ENCODE assay signal across 12 cellular contexts in the genomic region with DNA sequence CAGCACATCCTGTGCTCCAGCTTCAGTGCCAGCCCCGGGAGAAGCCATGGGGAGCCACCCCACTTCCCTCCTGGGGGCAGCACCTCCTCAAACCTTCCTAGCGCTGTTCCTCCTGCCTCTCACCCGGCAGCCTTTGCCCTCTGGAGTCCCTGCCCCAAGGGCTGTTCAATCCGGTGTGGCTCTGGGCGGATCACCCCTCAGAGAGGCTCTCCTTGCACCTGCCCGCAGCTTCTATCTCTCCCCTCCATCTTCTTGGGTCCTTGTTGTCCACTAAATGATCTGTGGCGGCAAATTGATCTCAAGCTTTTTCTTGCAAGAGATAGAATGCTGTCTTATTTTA. TPM values are rescaled to one million over a fixed set of nuclear protein-coding genes. Genes with fewer than 3 reads are reported as not detected.
DNase-seq lines count a peak whose midpoint lies in the region; ATAC-seq and TF ChIP-seq lines count a peak whose summit lies in the region.
"Had no signal": no experiment of that assay in that cellular context is flagged by ENCODE, and none has a peak within 500 bp of the region (broad histone marks: within the 10 kb centered on the region; RNA-seq: fewer than 3 reads in every experiment).

No MANE protein-coding gene starts in this region.

- peaks cover 34% of the 10 kb centered on the region for H3K4me1 Mint-ChIP-seq in activated naive CD4-positive, alpha-beta T cell treated with anti-CD3 and anti-CD28 coated beads, Interleukin-2, amount 50 U/mL, for 24 hours
- peaks cover 23% of the 10 kb centered on the region for H3K4me1 Mint-ChIP-seq in activated naive CD8-positive, alpha-beta T cell treated with anti-CD3 and anti-CD28 coated beads for 36 hours

- peak overlapping the region; percentile 65 to 71 (median 68) for H3K4me3 ChIP-seq in right lobe of liver

- ATAC-seq in right lobe of liver (peak; percentile 1 to 5 (median 3)), sciatic nerve (no peak), GM19395 (IDR thresholded peaks at IDR 0.05; ENCODE audit: unreplicated experiment) (no peak)
- ATAC-seq: stimulated activated naive B cell treated with anti-CD40 and anti-IgM and Interleukin-4, amounts not matched to agents 10 μg/mL and 1 μg/mL and 100 μg/mL, for 72 hours had no signal

- H3K4me3 Mint-ChIP-seq in activated naive CD4-positive, alpha-beta T cell treated with anti-CD3 and anti-CD28 coated beads, Interleukin-2, amount 50 U/mL, for 24 hours, result peak overlapping the region; percentile 82
- H3K4me3 Mint-ChIP-seq in activated naive CD8-positive, alpha-beta T cell treated with anti-CD3 and anti-CD28 coated beads for 36 hours, result peak overlapping the region; percentile 57

- intact Hi-C loops in right lobe of liver (cut with DNase I), result no loop called here
- intact Hi-C loops in sciatic nerve (cut with DNase I), result loop anchor here (10.0 kb wide), 1 partner anchor 709 kb away; no protein-coding TSS in a partner anchor
- intact Hi-C loops in posterior cingulate gyrus (cut with DNase I), result no loop called here

- H3K27ac Mint-ChIP-seq in activated naive CD4-positive, alpha-beta T cell treated with anti-CD3 and anti-CD28 coated beads, Interleukin-2, amount 50 U/mL, for 24 hours, result no peak overlapping the region
- no peak overlapping the region for H3K27ac Mint-ChIP-seq in activated naive CD8-positive, alpha-beta T cell treated with anti-CD3 and anti-CD28 coated beads for 36 hours
- H3K27ac Mint-ChIP-seq: stimulated activated naive B cell treated with anti-CD40 and anti-IgM and Interleukin-4, amounts not matched to agents 10 μg/mL and 1 μg/mL and 100 μg/mL, for 72 hours had no signal

- H3K36me3 ChIP-seq in right lobe of liver, result no peaks in the 10 kb centered on the region

- no peak for TF ChIP-seq POLR2A in right lobe of liver (IDR thresholded peaks at IDR 0.05)

- H3K27me3 ChIP-seq in right lobe of liver, result no peaks in the 10 kb centered on the region

- peaks cover 12% of the 10 kb centered on the region for H3K36me3 Mint-ChIP-seq in activated naive CD4-positive, alpha-beta T cell treated with anti-CD3 and anti-CD28 coated beads, Interleukin-2, amount 50 U/mL, for 24 hours
- peaks cover 16% of the 10 kb centered on the region for H3K36me3 Mint-ChIP-seq in activated naive CD8-positive, alpha-beta T cell treated with anti-CD3 and anti-CD28 coated beads for 36 hours

- peak in 1 of 4 donors; percentile 7 for TF ChIP-seq CTCF in right lobe of liver (IDR thresholded peaks at IDR 0.05)

- H3K27ac ChIP-seq in right lobe of liver, result peak overlapping the region; percentile 36 to 90 (median 90)
- H3K27ac ChIP-seq: KMS-11 had no signal

- H3K27me3 Mint-ChIP-seq in activated naive CD4-positive, alpha-beta T cell treated with anti-CD3 and anti-CD28 coated beads, Interleukin-2, amount 50 U/mL, for 24 hours, result no peaks in the 10 kb centered on the region
- H3K27me3 Mint-ChIP-seq in activated naive CD8-positive, alpha-beta T cell treated with anti-CD3 and anti-CD28 coated beads for 36 hours, result no peaks in the 10 kb centered on the region

- DNase-seq in activated naive CD4-positive, alpha-beta T cell treated with anti-CD3 and anti-CD28 coated beads, Interleukin-2, amount 50 U/mL, for 16 hours, result no peak
- no peak for DNase-seq in activated naive CD8-positive, alpha-beta T cell treated with anti-CD3 and anti-CD28 coated beads for 36 hours
- DNase-seq in right lobe of liver, result no peak
- DNase-seq in sciatic nerve (ENCODE audit: low spot score), result no peak
- DNase-seq in posterior cingulate gyrus, result no peak
- no peak for DNase-seq in hippocampal formation (lab: John Stamatoyannopoulos, UW)
- DNase-seq: AML-193; NCI-H2227 treated with DMSO at 0.1 percent for 48 hours; stimulated activated naive B cell treated with anti-CD40 and anti-IgM and Interleukin-4, amounts not matched to agents 10 μg/mL and 1 μg/mL and 100 μg/mL, for 72 hours had no signal

- WGBS in right lobe of liver (ENCODE audit: insufficient coverage, low coverage, low lambda C conversion rate, missing lambda C conversion rate), result 75% methylated on average over 5 of the region's 7 CpGs

- H3K4me1 ChIP-seq in right lobe of liver, result peaks cover 0 to 18% (median 8%) of the 10 kb centered on the region in 4 donors

- H3K9me3 ChIP-seq in right lobe of liver, result no peaks in the 10 kb centered on the region

- no peaks in the 10 kb centered on the region for H3K9me3 Mint-ChIP-seq in activated naive CD4-positive, alpha-beta T cell treated with anti-CD3 and anti-CD28 coated beads, Interleukin-2, amount 50 U/mL, for 24 hours
- H3K9me3 Mint-ChIP-seq in activated naive CD8-positive, alpha-beta T cell treated with anti-CD3 and anti-CD28 coated beads for 36 hours, result peaks cover 5% of the 10 kb centered on the region

RNA-seq across cellular contexts. Expression of a gene that starts 18.1 kb away (rescaled TPM):
- total RNA-seq in activated naive CD8-positive, alpha-beta T cell treated with anti-CD3 and anti-CD28 coated beads for 36 hours, result 1 to 10 TPM in 1 of 2 experiments, under 1 TPM in 1; 0.85 to 1.0 TPM
- total RNA-seq in right lobe of liver, result 1 to 10 TPM; 2.2 to 8.0 (median 3.6) TPM
- 186 TPM for total RNA-seq in sciatic nerve

RNA-seq across cellular contexts. Expression of a gene that starts 25.6 kb away (rescaled TPM):
- total RNA-seq in activated naive CD8-positive, alpha-beta T cell treated with anti-CD3 and anti-CD28 coated beads for 36 hours, result 1 to 10 TPM; 1.3 to 2.5 TPM
- total RNA-seq in right lobe of liver (10 to 100 TPM in 2 of 6 experiments, 1 to 10 TPM in 1, under 1 TPM in 2, not detected in 1; 0.51 to 12.7 (median 5.9) TPM), sciatic nerve (7.5 TPM)

Comparison
In these comparisons a context has a peak if more than half of its experiments do, and no peak if none do; other contexts are left out.
1. ATAC-seq: peak in right lobe of liver (4 of 4); none in sciatic nerve (single experiment) and GM19395 (single experiment).
2. RNA of a gene that starts 18.1 kb away (total RNA-seq): 186 TPM in sciatic nerve (single experiment); 2.2 to 8.0 TPM in right lobe of liver and 0.85 to 1.0 TPM in activated naive CD8-positive, alpha-beta T cell treated with anti-CD3 and anti-CD28 coated beads for 36 hours; every median in the first group is over 10 times any median in the second.